ENCODE assay signal across 12 cellular contexts in the genomic region with DNA sequence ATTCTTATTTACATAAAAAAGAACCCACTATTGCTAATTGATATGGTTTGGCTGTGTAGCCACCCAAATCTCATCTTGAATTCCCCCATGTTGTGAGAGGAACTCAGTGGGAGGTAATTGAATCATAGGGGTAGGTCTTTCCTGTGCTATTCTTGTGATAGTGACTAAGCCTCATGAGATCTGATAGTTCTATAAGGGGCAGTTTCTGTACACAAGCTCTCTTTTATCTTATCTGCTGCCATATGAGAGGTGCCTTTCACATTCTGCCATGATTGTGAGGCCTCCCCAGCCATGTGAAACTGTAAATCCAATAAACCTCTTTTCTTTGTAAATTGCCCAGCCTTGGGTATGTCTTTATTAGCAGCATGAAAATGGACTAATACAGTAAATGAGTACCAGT. TPM values are rescaled to one million over a fixed set of nuclear protein-coding genes. Genes with fewer than 3 reads are reported as not detected.
DNase-seq lines count a peak whose midpoint lies in the region; ATAC-seq and TF ChIP-seq lines count a peak whose summit lies in the region.
"Had no signal": no experiment of that assay in that cellular context is flagged by ENCODE, and none has a peak within 500 bp of the region (broad histone marks: within the 10 kb centered on the region; RNA-seq: fewer than 3 reads in every experiment).

No MANE protein-coding gene starts in this region.

- H3K27me3 ChIP-seq in osteoblast (ENCODE audit: insufficient read depth, low read length) (no peaks in the 10 kb centered on the region), stomach (no peaks in the 10 kb centered on the region)
- H3K27me3 ChIP-seq: ovary had no signal

- H3K4me1 ChIP-seq in osteoblast (ENCODE audit: insufficient read depth, low read length) (peaks cover 19% of the 10 kb centered on the region), stomach (no peaks in the 10 kb centered on the region)

- TF ChIP-seq CTCF in cardiac fibroblast (IDR thresholded peaks at IDR 0.05; ENCODE audit: low read depth, low read length) = no peak
- no peak for TF ChIP-seq CTCF in osteoblast (IDR thresholded peaks at IDR 0.05; ENCODE audit: extremely low read depth, low read depth, low read length)
- TF ChIP-seq CTCF in stomach (IDR thresholded peaks at IDR 0.05) = no peak

- DNase-seq in M059J (ENCODE audit: low read depth) (peak; percentile 72), cardiac fibroblast (ENCODE audit: low read depth in 2 of 2) (peak; percentile 72 to 84), osteoblast (ENCODE audit: insufficient read length, low spot score, missing footprints) (no peak), DMS114 treated with DMSO at 0.1 percent for 48 hours (lab: John Stamatoyannopoulos, UW; ENCODE audit: unreplicated experiment) (no peak), AG20443 (ENCODE audit: low spot score) (no peak), stomach (no peak)
- DNase-seq: NCI-H510A treated with DMSO at 0.1 percent for 48 hours, ovary, T-helper 2 cell had no signal

- H3K4me3 ChIP-seq in cardiac fibroblast (replicated peaks in 1 of 2; ENCODE audit: low read depth in 2 of 2, low read length in 2 of 2) = no peak overlapping the region
- no peak overlapping the region for H3K4me3 ChIP-seq in osteoblast (ENCODE audit: insufficient read depth, low read length)
- H3K4me3 ChIP-seq in stomach = no peak overlapping the region
- H3K4me3 ChIP-seq: ovary had no signal

- ATAC-seq in GM21526 (IDR thresholded peaks at IDR 0.05; ENCODE audit: low FRiP score, unreplicated experiment) (peak; percentile 59), HG02623 (IDR thresholded peaks at IDR 0.05; ENCODE audit: unreplicated experiment) (no peak)

- H2AFZ ChIP-seq in osteoblast (ENCODE audit: low read length) = no peak overlapping the region

- intact Hi-C loops in stomach (cut with DNase I; ENCODE audit: low total_unique reads) = no loop called here

- H3K79me2 ChIP-seq in osteoblast (ENCODE audit: insufficient read depth, low read length) = no peaks in the 10 kb centered on the region

- H4K20me1 ChIP-seq in osteoblast (ENCODE audit: insufficient read depth, low read length) = no peaks in the 10 kb centered on the region

- H3K4me2 ChIP-seq in osteoblast (ENCODE audit: insufficient read depth, low read length) = peak overlapping the region; percentile 40

- TF ChIP-seq EP300 in stomach (IDR thresholded peaks at IDR 0.05) = no peak

- H3K9me3 ChIP-seq in osteoblast (ENCODE audit: low read depth, low read length) (no peaks in the 10 kb centered on the region), stomach (peaks cover 0 to 7% (median 0%) of the 10 kb centered on the region in 4 donors)
- H3K9me3 ChIP-seq: ovary had no signal

- no peak for TF ChIP-seq POLR2A in stomach (IDR thresholded peaks at IDR 0.05)

- H3K27ac ChIP-seq in osteoblast (ENCODE audit: low read depth, low read length) (peak overlapping the region; percentile 74), stomach (no peak overlapping the region)
- H3K27ac ChIP-seq: ovary had no signal

- no peaks in the 10 kb centered on the region for H3K36me3 ChIP-seq in osteoblast (ENCODE audit: insufficient read depth, low read length)
- no peaks in the 10 kb centered on the region for H3K36me3 ChIP-seq in stomach
- H3K36me3 ChIP-seq: ovary had no signal

RNA-seq across cellular contexts. Expression of gene PRR16, which starts 58.2 kb away (rescaled TPM):
- 16.5 and 20.8 TPM in 2 replicates for total RNA-seq in M059J (2014; rRNA removed; shearing (Covaris generic))
- total RNA-seq in osteoblast = 30.4 and 36.2 TPM in 2 replicates
- total RNA-seq in stomach = 10 to 100 TPM in 2 of 5 donors, 1 to 10 TPM in 3; 2.2 to 40.8 (median 5.9) TPM
- polyA plus RNA-seq in stomach = 10 to 100 TPM in 2 of 3 donors, 1 to 10 TPM in 1; 1.3 to 20.9 (median 15.5) TPM
- total RNA-seq: dermis microvascular lymphatic vessel endothelial cell had no signal

Comparison
In these comparisons a context has a peak if more than half of its experiments do, and no peak if none do; other contexts are left out.
1. DNase-seq: peak in M059J (single experiment) and cardiac fibroblast (2 of 2); none in osteoblast (single experiment), DMS114 treated with DMSO at 0.1 percent for 48 hours (single experiment), AG20443 (single experiment) and stomach (single experiment).